In the genomic region with DNA sequence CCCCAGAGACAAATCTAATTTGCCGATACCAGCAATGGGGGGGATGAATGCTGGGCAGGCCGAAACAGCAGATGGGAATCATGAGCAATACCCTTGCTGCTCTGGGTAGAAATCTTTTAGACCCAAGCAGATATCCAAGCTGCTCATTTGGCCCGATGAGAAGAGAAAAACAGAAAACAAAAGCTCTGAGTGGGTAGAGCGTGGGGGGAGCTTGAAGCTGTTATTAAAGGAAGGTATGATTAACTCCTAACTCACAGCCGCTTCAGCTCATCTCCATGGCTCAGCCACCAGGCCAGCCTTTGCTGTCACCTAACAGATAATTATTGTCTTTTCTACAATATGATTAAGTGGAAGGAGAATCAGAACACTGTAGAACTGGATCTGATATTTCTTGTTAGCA, we compare ENCODE assay signal across 23 cellular contexts. TPM values are rescaled to one million over a fixed set of nuclear protein-coding genes. Genes with fewer than 3 reads are reported as not detected.
DNase-seq lines count a peak whose midpoint lies in the region; ATAC-seq, FAIRE-seq and TF ChIP-seq lines count a peak whose summit lies in the region.
"Had no signal": no experiment of that assay in that cellular context is flagged by ENCODE, and none has a peak within 500 bp of the region (broad histone marks: within the 10 kb centered on the region; RNA-seq: fewer than 3 reads in every experiment).

No MANE protein-coding gene starts in this region.

- no peaks in the 10 kb centered on the region for H3K9me3 Mint-ChIP-seq in astrocyte (ENCODE audit: unreplicated experiment)
- H3K9me3 Mint-ChIP-seq in neural crest cell, result no peaks in the 10 kb centered on the region
- H3K9me3 Mint-ChIP-seq: CD8-positive, alpha-beta memory T cell; HFFc6 had no signal

- H3K79me2 ChIP-seq in GM23248 (ENCODE audit: insufficient read depth) (no peaks in the 10 kb centered on the region), astrocyte (ENCODE audit: insufficient read depth, low read length) (no peaks in the 10 kb centered on the region)

- peaks cover 14% of the 10 kb centered on the region for H3K36me3 Mint-ChIP-seq in astrocyte (ENCODE audit: low read depth, unreplicated experiment)
- peaks cover 12% of the 10 kb centered on the region for H3K36me3 Mint-ChIP-seq in neural crest cell (ENCODE audit: low read depth)
- peaks cover 14% of the 10 kb centered on the region for H3K36me3 Mint-ChIP-seq in T-helper 17 cell (ENCODE audit: low read depth)

- H3K4me1 ChIP-seq in GM23248 (ENCODE audit: insufficient read depth), result peaks cover 13% of the 10 kb centered on the region
- H3K4me1 ChIP-seq in astrocyte (ENCODE audit: insufficient read depth, low read length), result no peaks in the 10 kb centered on the region
- H3K4me1 ChIP-seq: BE2C had no signal

- no peak overlapping the region for H3K4me3 Mint-ChIP-seq in astrocyte (ENCODE audit: unreplicated experiment)
- no peak overlapping the region for H3K4me3 Mint-ChIP-seq in neural crest cell
- no peak overlapping the region for H3K4me3 Mint-ChIP-seq in T-helper 17 cell
- H3K4me3 Mint-ChIP-seq: CD4-positive, CD25-positive, alpha-beta regulatory T cell; CD8-positive, alpha-beta memory T cell; HFFc6 had no signal

- peak; percentile 29 for DNase-seq in EH (ENCODE audit: low read depth)
- peak; percentile 73 for DNase-seq in GM23248
- peak; percentile 25 for DNase-seq in astrocyte (ENCODE audit: low read depth)
- DNase-seq in neural crest cell (ENCODE audit: low read depth, low spot score), result no peak
- no peak for DNase-seq in T-helper 17 cell
- DNase-seq: BE2C; C1 segment of cervical spinal cord; CD4-positive, CD25-positive, alpha-beta regulatory T cell; CD8-positive, alpha-beta memory T cell; COR-L47; DMS 273 treated with DMSO at 0.1 percent for 48 hours; GOT3; H7; HFFc6; IMR-90 had no signal

- WGBS in GM23248 (ENCODE audit: low coverage in 1 of 2, low lambda C conversion rate in 2 of 2, missing lambda C conversion rate in 2 of 2), 2 experiments, result 51 to 58% methylated on average over 5 of the region's 5 CpGs

- in situ Hi-C loops in GM23248 (cut with MboI), result no loop called here

- H4K20me1 ChIP-seq in GM23248 (ENCODE audit: insufficient read depth), result no peaks in the 10 kb centered on the region
- no peaks in the 10 kb centered on the region for H4K20me1 ChIP-seq in astrocyte (ENCODE audit: insufficient read depth, low read length)

- peaks cover 5% of the 10 kb centered on the region for H3K4me1 Mint-ChIP-seq in astrocyte (ENCODE audit: low read depth, unreplicated experiment)
- no peaks in the 10 kb centered on the region for H3K4me1 Mint-ChIP-seq in neural crest cell
- H3K4me1 Mint-ChIP-seq in T-helper 17 cell, result no peaks in the 10 kb centered on the region
- H3K4me1 Mint-ChIP-seq: CD4-positive, CD25-positive, alpha-beta regulatory T cell; CD8-positive, alpha-beta memory T cell had no signal

- TF ChIP-seq CTCF in astrocyte (IDR thresholded peaks at IDR 0.05; ENCODE audit: insufficient read depth, low read depth, low read length) (no peak), neural crest cell (conservative IDR thresholded peaks at IDR 0.05) (no peak)

- H3K27me3 Mint-ChIP-seq in astrocyte (ENCODE audit: low read depth, unreplicated experiment), result no peaks in the 10 kb centered on the region
- H3K27me3 Mint-ChIP-seq in neural crest cell (ENCODE audit: low read depth), result no peaks in the 10 kb centered on the region
- no peaks in the 10 kb centered on the region for H3K27me3 Mint-ChIP-seq in T-helper 17 cell
- H3K27me3 Mint-ChIP-seq: CD4-positive, CD25-positive, alpha-beta regulatory T cell; CD8-positive, alpha-beta memory T cell had no signal

- ATAC-seq in T-helper 17 cell (no peak), HG03439 (IDR thresholded peaks at IDR 0.05; ENCODE audit: unreplicated experiment) (no peak), GM18870 (IDR thresholded peaks at IDR 0.05; ENCODE audit: unreplicated experiment) (no peak)
- ATAC-seq: HCT116, K562 had no signal

- H3K27ac Mint-ChIP-seq in astrocyte (ENCODE audit: unreplicated experiment) (peak overlapping the region; percentile 74), neural crest cell (ENCODE audit: unreplicated experiment) (peak overlapping the region; percentile 62), T-helper 17 cell (no peak overlapping the region)
- H3K27ac Mint-ChIP-seq: CD8-positive, alpha-beta memory T cell; HFFc6 had no signal

- H3K27me3 ChIP-seq in GM23248 (replicated peaks; ENCODE audit: insufficient read depth) (no peaks in the 10 kb centered on the region), astrocyte (ENCODE audit: insufficient read depth, low read length) (no peaks in the 10 kb centered on the region)
- H3K27me3 ChIP-seq: BE2C had no signal

- peak overlapping the region; percentile 80 for H3K27ac ChIP-seq in GM23248
- H3K27ac ChIP-seq in astrocyte (ENCODE audit: low read depth, low read length), result no peak overlapping the region

- no peaks in the 10 kb centered on the region for H3K9me3 ChIP-seq in GM23248 (ENCODE audit: low read depth)
- no peaks in the 10 kb centered on the region for H3K9me3 ChIP-seq in astrocyte (ENCODE audit: insufficient read depth, low read depth, low read length)
- no peaks in the 10 kb centered on the region for H3K9me3 ChIP-seq in T-helper 17 cell (ENCODE audit: control insufficient read depth, low read length, poor library complexity, severe bottlenecking)
- H3K9me3 ChIP-seq: BE2C had no signal

- H2AFZ ChIP-seq in GM23248 (0 out of 2 replicates have a peak overlapping the region, but pooled peaks have one; percentile 9), astrocyte (ENCODE audit: low read depth, low read length) (no peak overlapping the region)

- 0 out of 2 replicates have a peak overlapping the region, but pooled peaks have one; percentile 12 for H3K4me3 ChIP-seq in GM23248
- H3K4me3 ChIP-seq in astrocyte (ENCODE audit: insufficient read depth, low read depth, low read length), result no peak overlapping the region
- H3K4me3 ChIP-seq: K562 had no signal

- H3K36me3 ChIP-seq in GM23248 (ENCODE audit: low read depth) (no peaks in the 10 kb centered on the region; the same call in 1 of the 2 replicates), astrocyte (ENCODE audit: insufficient read depth, low read length) (peaks cover 17% of the 10 kb centered on the region)
- H3K36me3 ChIP-seq: BE2C had no signal

- FAIRE-seq in astrocyte (lab: Jason Lieb, UNC), result no peak
- FAIRE-seq: G401.6, GM12892, GM18507, HTR-8/SVneo, K562 had no signal

- peak overlapping the region; percentile 60 for H3K9ac ChIP-seq in GM23248
- no peak overlapping the region for H3K9ac ChIP-seq in astrocyte (ENCODE audit: low read length)

- H3K4me2 ChIP-seq in GM23248 (ENCODE audit: unreplicated experiment) (peak overlapping the region; percentile 26), astrocyte (ENCODE audit: low read length) (no peak overlapping the region)

- peaks cover 12% of the 10 kb centered on the region for H3F3A ChIP-seq in GM23248 (ENCODE audit: insufficient read depth)

- no peaks in the 10 kb centered on the region for H3K9me2 ChIP-seq in GM23248 (ENCODE audit: insufficient read depth)

RNA-seq across cellular contexts. Expression of a gene that starts 58.3 kb away (rescaled TPM):
- 19.9 and 28.6 TPM in 2 replicates for total RNA-seq in GM23248 (2014; rRNA removed; shearing (Covaris generic))
- polyA plus RNA-seq in GM23248 (2016; fragmentation: Nextera tagmentation; extraction: Ambion mirVana), result 58.2 and 58.8 TPM in 2 replicates
- total RNA-seq in astrocyte (45.0 and 51.0 TPM in 2 replicates), neural crest cell (59.1 and 63.6 TPM in 2 replicates), T-helper 17 cell (10 to 100 TPM; 37.6 to 47.6 TPM)

Comparison
In these comparisons a context has a peak if more than half of its experiments do, and no peak if none do; other contexts are left out.
1. DNase-seq: peak in EH (single experiment), GM23248 (single experiment) and astrocyte (single experiment); none in neural crest cell (single experiment) and T-helper 17 cell (0 of 3).